Comparison of ENCODE assay signal across 22 cellular contexts in genomic region chr6:109801794-109802193, GRCh38.
"Had no signal": no experiment of that assay in that cellular context is flagged by ENCODE, and none has a peak within 500 bp of the region (broad histone marks: within the 10 kb centered on the region; RNA-seq: fewer than 3 reads in every experiment).

No MANE protein-coding gene starts in this region.

- H3K27me3 Mint-ChIP-seq: dendritic cell treated with granulocyte-macrophage colony-stimulating factor and Interleukin-4, amounts not matched to agents 40 ng/mL and 50 ng/mL, for 4 days; effector memory CD8-positive, alpha-beta T cell; naive thymus-derived CD4-positive, alpha-beta T cell had no signal

- H3K27me3 ChIP-seq: esophagus squamous epithelium, gastrocnemius medialis, heart right ventricle, left lung had no signal

- DNase-seq: cortex of kidney; effector CD8-positive, alpha-beta T cell; effector memory CD8-positive, alpha-beta T cell; endodermal cell; esophagus squamous epithelium; foreskin fibroblast; foreskin melanocyte; gastrocnemius medialis; glutamatergic neuron; head of caudate nucleus; heart right ventricle; hippocampal formation; left cardiac atrium; left lung; left ventricle myocardium superior; lower lobe of right lung; mesenchymal stem cell; midbrain; naive thymus-derived CD4-positive, alpha-beta T cell; natural killer cell had no signal

- H3K27ac Mint-ChIP-seq: dendritic cell treated with granulocyte-macrophage colony-stimulating factor and Interleukin-4, amounts not matched to agents 40 ng/mL and 50 ng/mL, for 4 days; effector memory CD8-positive, alpha-beta T cell; endodermal cell; naive thymus-derived CD4-positive, alpha-beta T cell; natural killer cell had no signal

- H3K4me1 ChIP-seq: gastrocnemius medialis, heart right ventricle, left lung, lower lobe of right lung had no signal

- H3K9me3 Mint-ChIP-seq: dendritic cell treated with granulocyte-macrophage colony-stimulating factor and Interleukin-4, amounts not matched to agents 40 ng/mL and 50 ng/mL, for 4 days; effector memory CD8-positive, alpha-beta T cell; natural killer cell had no signal

- H3K27ac ChIP-seq: epithelial cell of prostate, gastrocnemius medialis, heart right ventricle, left lung, lower lobe of right lung had no signal

- H3K4me3 Mint-ChIP-seq: dendritic cell treated with granulocyte-macrophage colony-stimulating factor and Interleukin-4, amounts not matched to agents 40 ng/mL and 50 ng/mL, for 4 days; effector memory CD8-positive, alpha-beta T cell; endodermal cell; naive thymus-derived CD4-positive, alpha-beta T cell; natural killer cell had no signal

- H3K9me3 ChIP-seq: esophagus squamous epithelium, gastrocnemius medialis, heart right ventricle, left lung, lower lobe of right lung had no signal

- H3K4me3 ChIP-seq: esophagus squamous epithelium, gastrocnemius medialis, heart right ventricle, left lung, lower lobe of right lung had no signal

- H3K4me1 Mint-ChIP-seq: natural killer cell had no signal
